In the genomic region with DNA sequence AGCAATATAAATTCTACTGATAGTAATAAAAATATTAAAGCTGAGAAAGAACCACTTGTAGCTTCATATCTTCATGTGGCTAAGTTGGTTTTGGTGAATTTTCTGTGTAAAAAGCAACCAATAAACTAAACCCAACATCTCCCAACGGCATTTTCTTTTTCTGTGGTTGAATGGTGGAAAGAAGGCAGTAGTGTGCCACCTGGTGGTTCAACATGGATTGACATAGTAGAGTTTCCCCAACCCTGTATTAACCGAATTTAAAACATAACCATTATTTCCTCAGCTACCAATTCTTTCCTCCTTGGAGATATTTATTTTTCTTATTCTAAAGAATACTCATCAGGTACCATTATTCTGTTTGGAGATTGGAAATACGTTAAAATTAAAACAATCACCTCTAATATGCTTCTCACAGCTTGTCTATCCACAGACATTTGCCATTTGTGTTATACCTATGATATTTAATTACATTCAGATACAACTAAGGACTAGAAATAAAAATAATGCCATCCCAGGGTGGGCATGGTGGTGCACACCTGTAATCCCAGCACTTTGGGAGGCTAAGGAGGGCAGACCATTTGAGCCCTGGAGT, we compare ENCODE assay signal across 8 cellular contexts.
DNase-seq lines count a peak whose midpoint lies in the region; ATAC-seq and TF ChIP-seq lines count a peak whose summit lies in the region.

No MANE protein-coding gene starts in this region.

- H3K27ac ChIP-seq in uterus, result no peak overlapping the region

- H3K36me3 ChIP-seq in uterus, result no peaks in the 10 kb centered on the region

- TF ChIP-seq CTCF in LNCAP (IDR thresholded peaks at IDR 0.05) (peak; percentile 72), uterus (IDR thresholded peaks at IDR 0.05) (peak; percentile 58 to 68 (median 62))

- TF ChIP-seq POLR2A in uterus (IDR thresholded peaks at IDR 0.05), result no peak

- no peaks in the 10 kb centered on the region for H3K36me3 Mint-ChIP-seq in T-helper 17 cell (ENCODE audit: low read depth)
- H3K36me3 Mint-ChIP-seq in effector memory CD8-positive, alpha-beta T cell (ENCODE audit: insufficient read depth), result no peaks in the 10 kb centered on the region

- no peaks in the 10 kb centered on the region for H3K27me3 ChIP-seq in uterus

- H3K4me1 Mint-ChIP-seq in T-helper 17 cell, result no peaks in the 10 kb centered on the region
- H3K4me1 Mint-ChIP-seq in effector memory CD8-positive, alpha-beta T cell (ENCODE audit: low read depth in 2 of 2), result peaks cover 0 to 2% of the 10 kb centered on the region in 2 donors

- H3K4me3 ChIP-seq in uterus, result no peak overlapping the region

- no peak overlapping the region for H3K4me3 Mint-ChIP-seq in T-helper 17 cell
- no peak overlapping the region for H3K4me3 Mint-ChIP-seq in effector memory CD8-positive, alpha-beta T cell

- ATAC-seq in GM21786 (IDR thresholded peaks at IDR 0.05; ENCODE audit: unreplicated experiment) (peak; percentile 60), T-helper 17 cell (peak; percentile 66)
- ATAC-seq in effector memory CD8-positive, alpha-beta T cell (replicated peaks), result peak; percentile 53

- H3K27ac Mint-ChIP-seq in T-helper 17 cell, result no peak overlapping the region
- H3K27ac Mint-ChIP-seq in effector memory CD8-positive, alpha-beta T cell, result no peak overlapping the region

- DNase-seq in activated T-cell treated with anti-CD3 and anti-CD28 coated beads for 24 hours (ENCODE audit: low read depth), result peak; percentile 9
- DNase-seq in activated T-cell treated with anti-CD3 and anti-CD28 coated beads, Interleukin-2, amount 50 U/mL, for 1 hour, result no peak
- DNase-seq in T-helper 17 cell, result peak in 1 of 3 donors; percentile 10
- DNase-seq in effector memory CD8-positive, alpha-beta T cell, result peak; percentile 15 to 23 (median 15)
- DNase-seq in mucosa of gallbladder (ENCODE audit: low spot score), result peak; percentile 58
- peak in 1 of 2 donors; percentile 22 for DNase-seq in uterus

- peaks cover 15% of the 10 kb centered on the region for H3K27me3 Mint-ChIP-seq in T-helper 17 cell
- H3K27me3 Mint-ChIP-seq in effector memory CD8-positive, alpha-beta T cell, result peaks cover 10 to 18% of the 10 kb centered on the region in 2 donors

- H3K4me1 ChIP-seq in uterus, result no peaks in the 10 kb centered on the region

- H3K9me3 Mint-ChIP-seq in effector memory CD8-positive, alpha-beta T cell, result no peaks in the 10 kb centered on the region

- intact Hi-C loops in uterus (cut with DNase I; ENCODE audit: low total_unique reads), result no loop called here

- H3K9me3 ChIP-seq in T-helper 17 cell (ENCODE audit: control insufficient read depth, low read length, poor library complexity, severe bottlenecking) (no peaks in the 10 kb centered on the region), uterus (no peaks in the 10 kb centered on the region)
